ENCODE assay signal across 11 cellular contexts in the genomic region with DNA sequence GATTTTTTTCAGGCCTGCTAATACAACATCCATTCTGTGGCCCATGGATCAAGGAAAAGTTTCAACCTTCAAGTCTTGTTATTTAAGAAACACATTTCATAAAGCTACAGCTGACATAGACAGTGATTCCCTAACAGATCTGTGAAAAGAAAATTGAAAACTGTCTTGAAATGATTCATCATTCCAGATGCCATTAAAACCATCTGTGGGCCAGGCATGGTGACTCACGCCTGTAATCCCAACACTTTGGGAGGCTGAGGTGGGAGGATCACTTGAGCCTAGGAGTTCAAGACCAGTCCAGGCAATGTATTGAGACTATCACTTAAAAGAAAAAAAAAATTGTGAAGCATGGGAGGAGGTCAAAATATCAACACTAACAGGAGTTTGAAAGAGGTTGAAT. TPM values are rescaled to one million over a fixed set of nuclear protein-coding genes. Genes with fewer than 3 reads are reported as not detected.
DNase-seq lines count a peak whose midpoint lies in the region; ATAC-seq and TF ChIP-seq lines count a peak whose summit lies in the region.
"Had no signal": no experiment of that assay in that cellular context is flagged by ENCODE, and none has a peak within 500 bp of the region (broad histone marks: within the 10 kb centered on the region; RNA-seq: fewer than 3 reads in every experiment).

No MANE protein-coding gene starts in this region.

- TF ChIP-seq CTCF in AG10803 (conservative IDR thresholded peaks at IDR 0.05; ENCODE audit: low read length) (no peak), WTC11 (IDR thresholded peaks at IDR 0.05) (no peak), body of pancreas (IDR thresholded peaks at IDR 0.05) (no peak)

- no peak overlapping the region for H3K27ac ChIP-seq in body of pancreas
- H3K27ac ChIP-seq: neural progenitor cell, upper lobe of right lung had no signal

- H3K36me3 ChIP-seq in body of pancreas (replicated peaks in 1 of 2; ENCODE audit: insufficient read depth in 1 of 2, low read depth in 2 of 2): no peaks in the 10 kb centered on the region
- H3K36me3 ChIP-seq: neural progenitor cell, upper lobe of right lung had no signal

- POLR2A ChIA-PET in WTC11 (lab: Charles Lee): no interaction called here

- 89 to 91% methylated on average over 1 of the region's 1 CpG for WGBS in body of pancreas, 2 donors

- intact Hi-C loops in body of pancreas (cut with DNase I): no loop called here

- no peaks in the 10 kb centered on the region for H3K9me3 Mint-ChIP-seq in WTC11

- no peak for TF ChIP-seq POLR2A in body of pancreas (IDR thresholded peaks at IDR 0.05)

- DNase-seq in AG10803 (ENCODE audit: low read depth) (peak; percentile 64), HCEC 1CT (peak; percentile 67), WTC11 (ENCODE audit: low spot score) (no peak), iris pigment epithelial cell (ENCODE audit: low read depth) (peak; percentile 68), NCI-H1436 (lab: John Stamatoyannopoulos, UW) (no peak), body of pancreas (no peak)
- DNase-seq in activated CD4-positive, alpha-beta T cell treated with anti-CD3 and anti-CD28 coated beads for 4 hours: no peak
- DNase-seq: activated effector memory CD4-positive, alpha-beta T cell treated with Interleukin-2 at 50 U/mL for 16 hours; upper lobe of right lung had no signal

- H3K36me3 Mint-ChIP-seq in WTC11: no peaks in the 10 kb centered on the region

- H3K4me1 ChIP-seq in body of pancreas: peaks cover 33% of the 10 kb centered on the region

- H3K27ac Mint-ChIP-seq in WTC11: peak overlapping the region; percentile 62; the same call in 1 of the 2 replicates
- H3K27ac Mint-ChIP-seq: neural progenitor cell had no signal

- no peak overlapping the region for H3K4me3 Mint-ChIP-seq in WTC11
- H3K4me3 Mint-ChIP-seq: neural progenitor cell had no signal

- ATAC-seq in WTC11 (no peak), body of pancreas (no peak), GM21786 (IDR thresholded peaks at IDR 0.05; ENCODE audit: unreplicated experiment) (no peak)
- ATAC-seq: upper lobe of right lung had no signal

- no peaks in the 10 kb centered on the region for H3K9me3 ChIP-seq in body of pancreas
- H3K9me3 ChIP-seq: upper lobe of right lung had no signal

- CTCF ChIA-PET in WTC11 (lab: Charles Lee): no interaction called here

- H3K4me3 ChIP-seq in AG10803 (ENCODE audit: low read length): no peak overlapping the region
- H3K4me3 ChIP-seq in body of pancreas: no peak overlapping the region
- H3K4me3 ChIP-seq: neural progenitor cell, upper lobe of right lung had no signal

- H3K27me3 ChIP-seq in body of pancreas: no peaks in the 10 kb centered on the region
- H3K27me3 ChIP-seq: neural progenitor cell, upper lobe of right lung had no signal

- no peaks in the 10 kb centered on the region for H3K27me3 Mint-ChIP-seq in WTC11 (ENCODE audit: low read depth)

- H3K4me1 Mint-ChIP-seq in WTC11: peaks cover 14% of the 10 kb centered on the region

TF ChIP-seq in WTC11, 78 proteins besides CTCF, POLR2A, EP300 and RAD21:
- TF ChIP-seq ZNF512 (CRISPR knock-in tag; IDR thresholded peaks at IDR 0.05; ENCODE audit: borderline replicate concordance) (no peak), CREM (CRISPR knock-in tag; IDR thresholded peaks at IDR 0.05) (no peak), ZNF121 (CRISPR knock-in tag; IDR thresholded peaks at IDR 0.05) (no peak), NFE2L1 (CRISPR knock-in tag; IDR thresholded peaks at IDR 0.05) (no peak), CBFB (CRISPR knock-in tag; IDR thresholded peaks at IDR 0.05; ENCODE audit: low read depth) (no peak)
- TF ChIP-seq, protein P1, sequence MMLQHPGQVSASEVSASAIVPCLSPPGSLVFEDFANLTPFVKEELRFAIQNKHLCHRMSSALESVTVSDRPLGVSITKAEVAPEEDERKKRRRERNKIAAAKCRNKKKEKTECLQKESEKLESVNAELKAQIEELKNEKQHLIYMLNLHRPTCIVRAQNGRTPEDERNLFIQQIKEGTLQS (CRISPR knock-in tag; conservative IDR thresholded peaks at IDR 0.05): no peak
- TF ChIP-seq, protein P2, sequence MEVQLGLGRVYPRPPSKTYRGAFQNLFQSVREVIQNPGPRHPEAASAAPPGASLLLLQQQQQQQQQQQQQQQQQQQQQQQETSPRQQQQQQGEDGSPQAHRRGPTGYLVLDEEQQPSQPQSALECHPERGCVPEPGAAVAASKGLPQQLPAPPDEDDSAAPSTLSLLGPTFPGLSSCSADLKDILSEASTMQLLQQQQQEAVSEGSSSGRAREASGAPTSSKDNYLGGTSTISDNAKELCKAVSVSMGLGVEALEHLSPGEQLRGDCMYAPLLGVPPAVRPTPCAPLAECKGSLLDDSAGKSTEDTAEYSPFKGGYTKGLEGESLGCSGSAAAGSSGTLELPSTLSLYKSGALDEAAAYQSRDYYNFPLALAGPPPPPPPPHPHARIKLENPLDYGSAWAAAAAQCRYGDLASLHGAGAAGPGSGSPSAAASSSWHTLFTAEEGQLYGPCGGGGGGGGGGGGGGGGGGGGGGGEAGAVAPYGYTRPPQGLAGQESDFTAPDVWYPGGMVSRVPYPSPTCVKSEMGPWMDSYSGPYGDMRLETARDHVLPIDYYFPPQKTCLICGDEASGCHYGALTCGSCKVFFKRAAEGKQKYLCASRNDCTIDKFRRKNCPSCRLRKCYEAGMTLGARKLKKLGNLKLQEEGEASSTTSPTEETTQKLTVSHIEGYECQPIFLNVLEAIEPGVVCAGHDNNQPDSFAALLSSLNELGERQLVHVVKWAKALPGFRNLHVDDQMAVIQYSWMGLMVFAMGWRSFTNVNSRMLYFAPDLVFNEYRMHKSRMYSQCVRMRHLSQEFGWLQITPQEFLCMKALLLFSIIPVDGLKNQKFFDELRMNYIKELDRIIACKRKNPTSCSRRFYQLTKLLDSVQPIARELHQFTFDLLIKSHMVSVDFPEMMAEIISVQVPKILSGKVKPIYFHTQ (CRISPR knock-in tag; IDR thresholded peaks at IDR 0.05): no peak
- TF ChIP-seq, protein P3, sequence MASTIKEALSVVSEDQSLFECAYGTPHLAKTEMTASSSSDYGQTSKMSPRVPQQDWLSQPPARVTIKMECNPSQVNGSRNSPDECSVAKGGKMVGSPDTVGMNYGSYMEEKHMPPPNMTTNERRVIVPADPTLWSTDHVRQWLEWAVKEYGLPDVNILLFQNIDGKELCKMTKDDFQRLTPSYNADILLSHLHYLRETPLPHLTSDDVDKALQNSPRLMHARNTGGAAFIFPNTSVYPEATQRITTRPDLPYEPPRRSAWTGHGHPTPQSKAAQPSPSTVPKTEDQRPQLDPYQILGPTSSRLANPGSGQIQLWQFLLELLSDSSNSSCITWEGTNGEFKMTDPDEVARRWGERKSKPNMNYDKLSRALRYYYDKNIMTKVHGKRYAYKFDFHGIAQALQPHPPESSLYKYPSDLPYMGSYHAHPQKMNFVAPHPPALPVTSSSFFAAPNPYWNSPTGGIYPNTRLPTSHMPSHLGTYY (CRISPR knock-in tag; IDR thresholded peaks at IDR 0.05): no peak
- TF ChIP-seq, protein P4, sequence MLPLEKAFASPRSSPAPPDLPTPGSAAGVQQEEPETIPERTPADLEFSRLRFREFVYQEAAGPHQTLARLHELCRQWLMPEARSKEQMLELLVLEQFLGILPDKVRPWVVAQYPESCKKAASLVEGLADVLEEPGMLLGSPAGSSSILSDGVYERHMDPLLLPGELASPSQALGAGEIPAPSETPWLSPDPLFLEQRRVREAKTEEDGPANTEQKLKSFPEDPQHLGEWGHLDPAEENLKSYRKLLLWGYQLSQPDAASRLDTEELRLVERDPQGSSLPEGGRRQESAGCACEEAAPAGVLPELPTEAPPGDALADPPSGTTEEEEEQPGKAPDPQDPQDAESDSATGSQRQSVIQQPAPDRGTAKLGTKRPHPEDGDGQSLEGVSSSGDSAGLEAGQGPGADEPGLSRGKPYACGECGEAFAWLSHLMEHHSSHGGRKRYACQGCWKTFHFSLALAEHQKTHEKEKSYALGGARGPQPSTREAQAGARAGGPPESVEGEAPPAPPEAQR (CRISPR knock-in tag; IDR thresholded peaks at IDR 0.05): no peak

RNA-seq across cellular contexts. Expression of gene RAPGEF6, which starts 6.0 kb away (rescaled TPM):
- 18.0 to 19.5 TPM (median 18.1 TPM) in 3 replicates for total RNA-seq in WTC11 (2021)
- total RNA-seq in body of pancreas: 10 to 100 TPM in 1 of 2 donors, 1 to 10 TPM in 1; 8.6 to 13.0 TPM

Comparison
In these comparisons a context has a peak if more than half of its experiments do, and no peak if none do; other contexts are left out.
1. DNase-seq: peak in AG10803 (single experiment), HCEC 1CT (single experiment) and iris pigment epithelial cell (single experiment); none in WTC11 (single experiment), NCI-H1436 (single experiment), body of pancreas (0 of 4) and activated CD4-positive, alpha-beta T cell treated with anti-CD3 and anti-CD28 coated beads for 4 hours (0 of 2).